ENCODE assay signal across 8 cellular contexts in genomic region chr16:74034862-74035261, GRCh38.
DNase-seq lines count a peak whose midpoint lies in the region; ATAC-seq and TF ChIP-seq lines count a peak whose summit lies in the region.

No MANE protein-coding gene starts in this region.

- POLR2A ChIA-PET in naive thymus-derived CD8-positive, alpha-beta T cell (lab: Charles Lee): no interaction called here

- H3K27ac ChIP-seq in GM23338 (ENCODE audit: low read depth) (no peak overlapping the region), RWPE2 (ENCODE audit: poor library complexity, severe bottlenecking) (no peak overlapping the region), hepatocyte (no peak overlapping the region)

- no peaks in the 10 kb centered on the region for H3F3A ChIP-seq in GM23338 (replicated peaks; ENCODE audit: low read depth)

- H3K27ac Mint-ChIP-seq in GM23338: no peak overlapping the region
- no peak overlapping the region for H3K27ac Mint-ChIP-seq in naive thymus-derived CD8-positive, alpha-beta T cell

- peak; percentile 72 to 87 for TF ChIP-seq CTCF in GM23338 (conservative IDR thresholded peaks at IDR 0.05; ENCODE audit: low read depth in 2 of 2)
- TF ChIP-seq CTCF in RWPE2 (IDR thresholded peaks at IDR 0.05; ENCODE audit: poor library complexity, severe bottlenecking): peak; percentile 45
- peak; percentile 68 for TF ChIP-seq CTCF in hepatocyte (IDR thresholded peaks at IDR 0.05; ENCODE audit: poor library complexity)

- no peaks in the 10 kb centered on the region for H3K36me3 Mint-ChIP-seq in GM23338 (ENCODE audit: low read depth)
- H3K36me3 Mint-ChIP-seq in naive thymus-derived CD8-positive, alpha-beta T cell: no peaks in the 10 kb centered on the region

- H3K36me3 ChIP-seq in GM23338 (ENCODE audit: insufficient read depth) (no peaks in the 10 kb centered on the region), RWPE2 (ENCODE audit: low read depth) (no peaks in the 10 kb centered on the region), hepatocyte (replicated peaks; ENCODE audit: insufficient read depth, low read depth) (no peaks in the 10 kb centered on the region)

- no peaks in the 10 kb centered on the region for H3K9me3 Mint-ChIP-seq in GM23338
- no peaks in the 10 kb centered on the region for H3K9me3 Mint-ChIP-seq in naive thymus-derived CD8-positive, alpha-beta T cell

- H3K4me2 ChIP-seq in GM23338 (no peak overlapping the region), hepatocyte (peak overlapping the region; percentile 27)

- peaks cover 68% of the 10 kb centered on the region for H3K4me1 ChIP-seq in GM23338 (ENCODE audit: insufficient read depth)
- no peaks in the 10 kb centered on the region for H3K4me1 ChIP-seq in RWPE2 (ENCODE audit: insufficient read depth, poor library complexity, severe bottlenecking)
- H3K4me1 ChIP-seq in hepatocyte (ENCODE audit: insufficient read depth): no peaks in the 10 kb centered on the region

- H4K20me1 ChIP-seq in GM23338 (replicated peaks; ENCODE audit: insufficient read depth) (no peaks in the 10 kb centered on the region), hepatocyte (ENCODE audit: insufficient read depth, poor library complexity, severe bottlenecking) (no peaks in the 10 kb centered on the region)

- H2AFZ ChIP-seq in GM23338 (no peak overlapping the region), hepatocyte (no peak overlapping the region)

- H3K9me2 ChIP-seq in GM23338 (ENCODE audit: insufficient read depth): no peaks in the 10 kb centered on the region
- H3K9me2 ChIP-seq in hepatocyte (replicated peaks; ENCODE audit: insufficient read depth): no peaks in the 10 kb centered on the region

- H3K27me3 Mint-ChIP-seq in GM23338 (ENCODE audit: insufficient read depth, low read depth, poor library complexity): peaks cover 1% of the 10 kb centered on the region
- peaks cover 0 to 18% (median 0%) of the 10 kb centered on the region in 5 donors for H3K27me3 Mint-ChIP-seq in naive thymus-derived CD8-positive, alpha-beta T cell

- DNase-seq in AG08395 (ENCODE audit: low spot score): peak; percentile 13
- DNase-seq in GM23338 (ENCODE audit: low spot score): peak; percentile 76
- DNase-seq in RWPE2 (ENCODE audit: low spot score): no peak
- DNase-seq in hepatocyte (ENCODE audit: low spot score): peak; percentile 50
- no peak for DNase-seq in naive thymus-derived CD8-positive, alpha-beta T cell

- H3K4me1 Mint-ChIP-seq in GM23338: peaks cover 67% of the 10 kb centered on the region
- no peaks in the 10 kb centered on the region for H3K4me1 Mint-ChIP-seq in naive thymus-derived CD8-positive, alpha-beta T cell

- ATAC-seq in GM23338 (peak; percentile 74), RWPE2 (ENCODE audit: low read depth) (no peak), GM18870 (IDR thresholded peaks at IDR 0.05; ENCODE audit: unreplicated experiment) (no peak), GM21619 (IDR thresholded peaks at IDR 0.05; ENCODE audit: unreplicated experiment) (no peak), GM21528 (IDR thresholded peaks at IDR 0.05; ENCODE audit: low FRiP score, unreplicated experiment) (no peak)
- ATAC-seq in naive thymus-derived CD8-positive, alpha-beta T cell: no peak

- H3K9me3 ChIP-seq in RWPE2 (ENCODE audit: severe bottlenecking) (no peaks in the 10 kb centered on the region), hepatocyte (ENCODE audit: low read depth) (no peaks in the 10 kb centered on the region)

- no peak overlapping the region for H3K4me3 Mint-ChIP-seq in GM23338
- H3K4me3 Mint-ChIP-seq in naive thymus-derived CD8-positive, alpha-beta T cell: no peak overlapping the region

- no peak overlapping the region for H3K4me3 ChIP-seq in GM23338
- H3K4me3 ChIP-seq in RWPE2 (ENCODE audit: severe bottlenecking): no peak overlapping the region
- no peak overlapping the region for H3K4me3 ChIP-seq in hepatocyte

- H3K79me2 ChIP-seq in GM23338 (replicated peaks; ENCODE audit: insufficient read depth) (no peaks in the 10 kb centered on the region), hepatocyte (no peaks in the 10 kb centered on the region)

- H3K27me3 ChIP-seq in GM23338 (ENCODE audit: insufficient read depth) (no peaks in the 10 kb centered on the region), RWPE2 (ENCODE audit: insufficient read depth, poor library complexity, severe bottlenecking) (peaks cover 73% of the 10 kb centered on the region), hepatocyte (no peaks in the 10 kb centered on the region)

- WGBS in hepatocyte (ENCODE audit: low lambda C conversion rate, missing lambda C conversion rate): 12% methylated on average over 4 of the region's 4 CpGs

TF ChIP-seq in GM23338, 12 proteins besides CTCF, POLR2A, EP300 and RAD21 (continues in another document):
- TF ChIP-seq POLR2AphosphoS5 (IDR thresholded peaks at IDR 0.05; ENCODE audit: low read depth): no peak
- TF ChIP-seq, protein P1, sequence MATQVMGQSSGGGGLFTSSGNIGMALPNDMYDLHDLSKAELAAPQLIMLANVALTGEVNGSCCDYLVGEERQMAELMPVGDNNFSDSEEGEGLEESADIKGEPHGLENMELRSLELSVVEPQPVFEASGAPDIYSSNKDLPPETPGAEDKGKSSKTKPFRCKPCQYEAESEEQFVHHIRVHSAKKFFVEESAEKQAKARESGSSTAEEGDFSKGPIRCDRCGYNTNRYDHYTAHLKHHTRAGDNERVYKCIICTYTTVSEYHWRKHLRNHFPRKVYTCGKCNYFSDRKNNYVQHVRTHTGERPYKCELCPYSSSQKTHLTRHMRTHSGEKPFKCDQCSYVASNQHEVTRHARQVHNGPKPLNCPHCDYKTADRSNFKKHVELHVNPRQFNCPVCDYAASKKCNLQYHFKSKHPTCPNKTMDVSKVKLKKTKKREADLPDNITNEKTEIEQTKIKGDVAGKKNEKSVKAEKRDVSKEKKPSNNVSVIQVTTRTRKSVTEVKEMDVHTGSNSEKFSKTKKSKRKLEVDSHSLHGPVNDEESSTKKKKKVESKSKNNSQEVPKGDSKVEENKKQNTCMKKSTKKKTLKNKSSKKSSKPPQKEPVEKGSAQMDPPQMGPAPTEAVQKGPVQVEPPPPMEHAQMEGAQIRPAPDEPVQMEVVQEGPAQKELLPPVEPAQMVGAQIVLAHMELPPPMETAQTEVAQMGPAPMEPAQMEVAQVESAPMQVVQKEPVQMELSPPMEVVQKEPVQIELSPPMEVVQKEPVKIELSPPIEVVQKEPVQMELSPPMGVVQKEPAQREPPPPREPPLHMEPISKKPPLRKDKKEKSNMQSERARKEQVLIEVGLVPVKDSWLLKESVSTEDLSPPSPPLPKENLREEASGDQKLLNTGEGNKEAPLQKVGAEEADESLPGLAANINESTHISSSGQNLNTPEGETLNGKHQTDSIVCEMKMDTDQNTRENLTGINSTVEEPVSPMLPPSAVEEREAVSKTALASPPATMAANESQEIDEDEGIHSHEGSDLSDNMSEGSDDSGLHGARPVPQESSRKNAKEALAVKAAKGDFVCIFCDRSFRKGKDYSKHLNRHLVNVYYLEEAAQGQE (IDR thresholded peaks at IDR 0.05; ENCODE audit: unreplicated experiment): no peak
- no peak for TF ChIP-seq ZNF114 (CRISPR knock-in tag; IDR thresholded peaks at IDR 0.05)
- no peak for TF ChIP-seq STAT1 (IDR thresholded peaks at IDR 0.05; ENCODE audit: unreplicated experiment)
- TF ChIP-seq CREB1 (CRISPR knock-in tag; IDR thresholded peaks at IDR 0.05; ENCODE audit: low read depth): no peak
- TF ChIP-seq ZNF331 (CRISPR knock-in tag; IDR thresholded peaks at IDR 0.05; ENCODE audit: low read depth): no peak
- TF ChIP-seq EZH2phosphoT487 (IDR thresholded peaks at IDR 0.05; ENCODE audit: unreplicated experiment): no peak
- no peak for TF ChIP-seq EZH2 (IDR thresholded peaks at IDR 0.05; ENCODE audit: low read depth, unreplicated experiment)

Comparison
In these comparisons a context has a peak if more than half of its experiments do, and no peak if none do; other contexts are left out.
1. DNase-seq: peak in AG08395 (single experiment), GM23338 (single experiment) and hepatocyte (single experiment); none in RWPE2 (single experiment) and naive thymus-derived CD8-positive, alpha-beta T cell (0 of 10).
2. Peak in every context shown above with its lines, with median percentiles within 50 percentile points of each other: CTCF ChIP-seq.